In genomic region chr4:8241895-8242696, GRCh38 we compare ENCODE assay signal across 8 cellular contexts. TPM values are rescaled to one million over a fixed set of nuclear protein-coding genes. Genes with fewer than 3 reads are reported as not detected.
A peak's percentile ranks its signal among the peaks of the same experiment; 100 is the strongest.
DNase-seq lines count a peak whose midpoint lies in the region; ATAC-seq and TF ChIP-seq lines count a peak whose summit lies in the region.

No MANE protein-coding gene starts in this region.

- no peaks in the 10 kb centered on the region for H3K27me3 ChIP-seq in Peyer's patch
- no peaks in the 10 kb centered on the region for H3K27me3 ChIP-seq in foreskin keratinocyte

- H3K9me3 ChIP-seq in Peyer's patch, result no peaks in the 10 kb centered on the region

- peak; percentile 97 for DNase-seq in GM19240 (ENCODE audit: insufficient read length, low spot score)
- DNase-seq in HUDEP-2 (lab: John Stamatoyannopoulos, UW; ENCODE audit: unreplicated experiment in 76 of 76), result peak in 57 of 76 experiments; percentile 2 to 81 (median 42)
- peak; percentile 80 to 90 (median 86) for DNase-seq in Peyer's patch
- DNase-seq in activated T-helper 9 cell treated with anti-CD3 and anti-CD28 coated beads, Interleukin-2, amount 50 U/mL, for 16 hours (ENCODE audit: low read depth), result peak; percentile 75
- DNase-seq in foreskin keratinocyte, result peak in 1 of 2 donors; percentile 15
- peak; percentile 89 for DNase-seq in omental fat pad (ENCODE audit: low spot score)
- DNase-seq in substantia nigra (lab: John Stamatoyannopoulos, UW), result peak in 46 of 49 donors; percentile 13 to 87 (median 64)

- H3K27ac ChIP-seq in C4-2B (no peak overlapping the region), Peyer's patch (peak overlapping the region in 1 of 4 donors; percentile 18), foreskin keratinocyte (no peak overlapping the region), substantia nigra (ENCODE audit: low read depth, low read length, poor library complexity, severe bottlenecking) (no peak overlapping the region)

- no peak for TF ChIP-seq POLR2A in Peyer's patch (IDR thresholded peaks at IDR 0.05)

- peak; percentile 68 for ATAC-seq in foreskin keratinocyte
- peak; percentile 74 for ATAC-seq in omental fat pad (ENCODE audit: low FRiP score)

- no peak overlapping the region for H3K4me3 ChIP-seq in Peyer's patch

- no peaks in the 10 kb centered on the region for H3K36me3 ChIP-seq in Peyer's patch

- TF ChIP-seq CTCF in C4-2B (conservative IDR thresholded peaks at IDR 0.05) (peak; percentile 94), Peyer's patch (IDR thresholded peaks at IDR 0.05) (peak; percentile 80 to 97 (median 84)), foreskin keratinocyte (conservative IDR thresholded peaks at IDR 0.05) (peak; percentile 93), omental fat pad (IDR thresholded peaks at IDR 0.05) (peak in 2 of 3 donors; percentile 86 to 93)

- H3K4me1 ChIP-seq in Peyer's patch (peaks cover 0 to 6% (median 2%) of the 10 kb centered on the region in 4 donors), foreskin keratinocyte (no peaks in the 10 kb centered on the region)

RNA-seq across cellular contexts. Expression of gene HTRA3, which starts 27.5 kb away (rescaled TPM):
- 10 to 100 TPM in 1 of 4 donors, 1 to 10 TPM in 3; 3.3 to 43.7 (median 7.9) TPM for total RNA-seq in Peyer's patch
- total RNA-seq in foreskin keratinocyte, result not detected in 2 replicates
- polyA plus RNA-seq in foreskin keratinocyte, result not detected in 2 replicates
- 100 to 1,000 TPM in 1 of 4 donors, 10 to 100 TPM in 3; 15.8 to 147 (median 23.3) TPM for total RNA-seq in omental fat pad

RNA-seq across cellular contexts. Expression of gene SH3TC1, which starts 43.0 kb away (rescaled TPM):
- total RNA-seq in Peyer's patch (10 to 100 TPM in 2 of 4 donors, 1 to 10 TPM in 2; 4.2 to 88.3 (median 11.8) TPM), foreskin keratinocyte (18.7 and 30.1 TPM in 2 replicates), omental fat pad (10 to 100 TPM; 23.0 to 70.3 (median 29.1) TPM)
- 11.2 and 16.7 TPM in 2 replicates for polyA plus RNA-seq in foreskin keratinocyte
